1 cellular context compared by ENCODE assay signal in genomic region chr7:95608344-95609173, GRCh38.
TF ChIP-seq lines count a peak whose summit lies in the region.

No MANE protein-coding gene starts in this region.

TF ChIP-seq in K562, 482 proteins besides CTCF, POLR2A, EP300 and RAD21 (continued from another document):
- TF ChIP-seq MGA (IDR thresholded peaks at IDR 0.05) (no peak), SIN3B (IDR thresholded peaks at IDR 0.05; ENCODE audit: low read depth) (no peak), ZNF121 (CRISPR knock-in tag; conservative IDR thresholded peaks at IDR 0.05) (no peak), TOE1 (IDR thresholded peaks at IDR 0.05; ENCODE audit: borderline replicate concordance) (no peak), TOE1 (CRISPR knock-in tag; IDR thresholded peaks at IDR 0.05; ENCODE audit: borderline replicate concordance, low read depth) (no peak), TCF7L2 (IDR thresholded peaks at IDR 0.05; ENCODE audit: low read depth, low read length) (no peak), PHF8 (IDR thresholded peaks at IDR 0.05; ENCODE audit: borderline replicate concordance, low read length) (no peak), JUND (IDR thresholded peaks at IDR 0.05; ENCODE audit: borderline replicate concordance, low read depth, low read length) (peak; percentile 34; the same call in 1 of the 2 replicates), JUND (tag; IDR thresholded peaks at IDR 0.05; ENCODE audit: borderline replicate concordance, low read depth, low read length) (no peak), TBL1XR1 (IDR thresholded peaks at IDR 0.05; ENCODE audit: low read length in 2 of 2) (peak in 1 of 2 experiments; percentile 54; a peak in 1 of 4 replicates), ATF7 (IDR thresholded peaks at IDR 0.05) (peak; percentile 66; the same call in 1 of the 2 replicates), ARID2 (IDR thresholded peaks at IDR 0.05) (no peak), ZNF311 (CRISPR knock-in tag; IDR thresholded peaks at IDR 0.05) (no peak), FOXA1 (IDR thresholded peaks at IDR 0.05; ENCODE audit: borderline replicate concordance) (no peak), ZNF644 (tag; IDR thresholded peaks at IDR 0.05; ENCODE audit: low read depth) (peak; percentile 78), RUNX1 (IDR thresholded peaks at IDR 0.05; ENCODE audit: low read depth) (no peak), FOXJ2 (tag; IDR thresholded peaks at IDR 0.05) (peak; percentile 73; the same call in 1 of the 2 replicates), ZNF639 (CRISPR knock-in tag; conservative IDR thresholded peaks at IDR 0.05 in 1 of 2, IDR thresholded peaks at IDR 0.05 in 1 of 2) (peak in 1 of 2 experiments; percentile 18; a peak in 2 of 4 replicates), CBFA2T3 (IDR thresholded peaks at IDR 0.05) (peak; percentile 19; the same call in 1 of the 2 replicates), ZNF282 (CRISPR knock-in tag; IDR thresholded peaks at IDR 0.05) (no peak), MED1 (CRISPR knock-in tag; IDR thresholded peaks at IDR 0.05; ENCODE audit: borderline replicate concordance) (no peak), ZSCAN29 (IDR thresholded peaks at IDR 0.05) (no peak), MCM3 (IDR thresholded peaks at IDR 0.05) (no peak), ZNF668 (CRISPR knock-in tag; IDR thresholded peaks at IDR 0.05) (no peak), DLX4 (CRISPR knock-in tag; IDR thresholded peaks at IDR 0.05) (no peak), ZNF436 (CRISPR knock-in tag; IDR thresholded peaks at IDR 0.05) (no peak), GABPB2 (CRISPR knock-in tag; conservative IDR thresholded peaks at IDR 0.05) (no peak), ZZZ3 (IDR thresholded peaks at IDR 0.05) (no peak), ETV6 (IDR thresholded peaks at IDR 0.05; ENCODE audit: borderline replicate concordance in 1 of 2, low read depth in 2 of 2, low read length in 1 of 2) (no peak), ETV6 (CRISPR knock-in tag; IDR thresholded peaks at IDR 0.05; ENCODE audit: borderline replicate concordance) (no peak), USF1 (CRISPR knock-in tag; IDR thresholded peaks at IDR 0.05) (no peak), MAFK (IDR thresholded peaks at IDR 0.05; ENCODE audit: low read length) (0 out of 2 replicates have a peak, but pooled peaks have one; percentile 14), SRSF9 (IDR thresholded peaks at IDR 0.05; ENCODE audit: borderline replicate concordance, low read depth, low read length) (no peak)
- TF ChIP-seq, protein P1, sequence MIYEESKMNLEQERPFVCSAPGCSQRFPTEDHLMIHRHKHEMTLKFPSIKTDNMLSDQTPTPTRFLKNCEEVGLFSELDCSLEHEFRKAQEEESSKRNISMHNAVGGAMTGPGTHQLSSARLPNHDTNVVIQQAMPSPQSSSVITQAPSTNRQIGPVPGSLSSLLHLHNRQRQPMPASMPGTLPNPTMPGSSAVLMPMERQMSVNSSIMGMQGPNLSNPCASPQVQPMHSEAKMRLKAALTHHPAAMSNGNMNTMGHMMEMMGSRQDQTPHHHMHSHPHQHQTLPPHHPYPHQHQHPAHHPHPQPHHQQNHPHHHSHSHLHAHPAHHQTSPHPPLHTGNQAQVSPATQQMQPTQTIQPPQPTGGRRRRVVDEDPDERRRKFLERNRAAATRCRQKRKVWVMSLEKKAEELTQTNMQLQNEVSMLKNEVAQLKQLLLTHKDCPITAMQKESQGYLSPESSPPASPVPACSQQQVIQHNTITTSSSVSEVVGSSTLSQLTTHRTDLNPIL (CRISPR knock-in tag; IDR thresholded peaks at IDR 0.05): no peak
- TF ChIP-seq, protein P2, sequence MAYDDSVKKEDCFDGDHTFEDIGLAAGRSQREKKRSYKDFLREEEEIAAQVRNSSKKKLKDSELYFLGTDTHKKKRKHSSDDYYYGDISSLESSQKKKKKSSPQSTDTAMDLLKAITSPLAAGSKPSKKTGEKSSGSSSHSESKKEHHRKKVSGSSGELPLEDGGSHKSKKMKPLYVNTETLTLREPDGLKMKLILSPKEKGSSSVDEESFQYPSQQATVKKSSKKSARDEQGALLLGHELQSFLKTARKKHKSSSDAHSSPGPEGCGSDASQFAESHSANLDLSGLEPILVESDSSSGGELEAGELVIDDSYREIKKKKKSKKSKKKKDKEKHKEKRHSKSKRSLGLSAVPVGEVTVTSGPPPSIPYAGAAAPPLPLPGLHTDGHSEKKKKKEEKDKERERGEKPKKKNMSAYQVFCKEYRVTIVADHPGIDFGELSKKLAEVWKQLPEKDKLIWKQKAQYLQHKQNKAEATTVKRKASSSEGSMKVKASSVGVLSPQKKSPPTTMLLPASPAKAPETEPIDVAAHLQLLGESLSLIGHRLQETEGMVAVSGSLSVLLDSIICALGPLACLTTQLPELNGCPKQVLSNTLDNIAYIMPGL (CRISPR knock-in tag; IDR thresholded peaks at IDR 0.05): no peak
- TF ChIP-seq, protein P3, sequence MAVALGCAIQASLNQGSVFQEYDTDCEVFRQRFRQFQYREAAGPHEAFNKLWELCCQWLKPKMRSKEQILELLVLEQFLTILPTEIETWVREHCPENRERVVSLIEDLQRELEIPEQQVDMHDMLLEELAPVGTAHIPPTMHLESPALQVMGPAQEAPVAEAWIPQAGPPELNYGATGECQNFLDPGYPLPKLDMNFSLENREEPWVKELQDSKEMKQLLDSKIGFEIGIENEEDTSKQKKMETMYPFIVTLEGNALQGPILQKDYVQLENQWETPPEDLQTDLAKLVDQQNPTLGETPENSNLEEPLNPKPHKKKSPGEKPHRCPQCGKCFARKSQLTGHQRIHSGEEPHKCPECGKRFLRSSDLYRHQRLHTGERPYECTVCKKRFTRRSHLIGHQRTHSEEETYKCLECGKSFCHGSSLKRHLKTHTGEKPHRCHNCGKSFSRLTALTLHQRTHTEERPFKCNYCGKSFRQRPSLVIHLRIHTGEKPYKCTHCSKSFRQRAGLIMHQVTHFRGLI (CRISPR knock-in tag; IDR thresholded peaks at IDR 0.05): no peak
